In the genomic region with DNA sequence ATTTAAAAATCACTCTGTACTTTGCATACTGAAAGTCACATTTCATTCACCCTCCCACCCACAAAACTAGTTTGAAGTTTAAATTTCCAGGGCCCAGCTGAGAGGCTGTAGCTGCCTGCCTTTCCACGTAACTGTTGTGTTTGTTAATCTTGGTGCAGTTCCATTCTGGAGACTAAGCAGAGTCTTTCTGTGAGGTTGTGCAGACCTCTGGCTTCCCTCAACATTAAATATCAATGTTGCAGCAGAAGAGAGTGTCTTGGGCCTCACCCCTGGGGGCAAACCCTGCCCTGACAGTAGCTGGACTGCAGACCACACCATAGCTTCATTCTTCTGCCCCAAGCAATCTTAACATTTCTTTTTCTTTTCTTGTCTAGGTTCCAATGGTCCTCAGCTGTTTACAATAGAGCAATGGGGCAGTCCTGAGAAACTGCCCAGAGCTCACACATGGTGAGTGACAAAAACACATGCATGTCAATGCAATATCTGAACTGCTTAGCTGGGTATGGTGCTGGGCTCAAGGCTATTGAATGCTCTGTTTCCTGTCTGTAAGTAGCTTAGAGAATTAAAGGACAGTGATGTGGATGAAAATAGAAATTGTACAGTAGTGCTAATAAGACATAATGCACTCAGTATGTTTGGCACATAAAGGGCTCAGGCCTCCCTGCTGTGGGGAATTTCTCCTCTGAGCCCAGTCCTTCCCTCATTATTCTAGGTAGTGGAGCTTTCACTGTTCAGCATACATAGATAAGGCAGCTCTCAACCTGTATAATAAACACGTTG, we compare ENCODE assay signal across 1 cellular context.
TF ChIP-seq lines count a peak whose summit lies in the region.

No MANE protein-coding gene starts in this region.

TF ChIP-seq in IMR-90, 13 proteins besides CTCF, POLR2A, EP300 and RAD21 (continued from another document):
- TF ChIP-seq, protein P1, sequence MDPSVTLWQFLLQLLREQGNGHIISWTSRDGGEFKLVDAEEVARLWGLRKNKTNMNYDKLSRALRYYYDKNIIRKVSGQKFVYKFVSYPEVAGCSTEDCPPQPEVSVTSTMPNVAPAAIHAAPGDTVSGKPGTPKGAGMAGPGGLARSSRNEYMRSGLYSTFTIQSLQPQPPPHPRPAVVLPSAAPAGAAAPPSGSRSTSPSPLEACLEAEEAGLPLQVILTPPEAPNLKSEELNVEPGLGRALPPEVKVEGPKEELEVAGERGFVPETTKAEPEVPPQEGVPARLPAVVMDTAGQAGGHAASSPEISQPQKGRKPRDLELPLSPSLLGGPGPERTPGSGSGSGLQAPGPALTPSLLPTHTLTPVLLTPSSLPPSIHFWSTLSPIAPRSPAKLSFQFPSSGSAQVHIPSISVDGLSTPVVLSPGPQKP (IDR thresholded peaks at IDR 0.05; ENCODE audit: borderline replicate concordance, low read depth, low read length) = no peak
- no peak for TF ChIP-seq MXI1 (IDR thresholded peaks at IDR 0.05; ENCODE audit: borderline replicate concordance, low read depth, low read length)
- TF ChIP-seq RFX5 (IDR thresholded peaks at IDR 0.05; ENCODE audit: low read depth, low read length) = no peak
- no peak for TF ChIP-seq MAZ (IDR thresholded peaks at IDR 0.05; ENCODE audit: borderline replicate concordance, low read depth, low read length)
- TF ChIP-seq MAFK (IDR thresholded peaks at IDR 0.05; ENCODE audit: low read depth, low read length) = no peak
- no peak for TF ChIP-seq RCOR1 (IDR thresholded peaks at IDR 0.05; ENCODE audit: insufficient replicate concordance, low read length)
- no peak for TF ChIP-seq NFE2L2 (IDR thresholded peaks at IDR 0.05; ENCODE audit: low read depth, low read length)
- no peak for TF ChIP-seq BHLHE40 (IDR thresholded peaks at IDR 0.05; ENCODE audit: low read depth, low read length)
- TF ChIP-seq, protein P2, sequence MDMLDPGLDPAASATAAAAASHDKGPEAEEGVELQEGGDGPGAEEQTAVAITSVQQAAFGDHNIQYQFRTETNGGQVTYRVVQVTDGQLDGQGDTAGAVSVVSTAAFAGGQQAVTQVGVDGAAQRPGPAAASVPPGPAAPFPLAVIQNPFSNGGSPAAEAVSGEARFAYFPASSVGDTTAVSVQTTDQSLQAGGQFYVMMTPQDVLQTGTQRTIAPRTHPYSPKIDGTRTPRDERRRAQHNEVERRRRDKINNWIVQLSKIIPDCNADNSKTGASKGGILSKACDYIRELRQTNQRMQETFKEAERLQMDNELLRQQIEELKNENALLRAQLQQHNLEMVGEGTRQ (IDR thresholded peaks at IDR 0.05; ENCODE audit: low read depth, low read length) = no peak
- no peak for TF ChIP-seq CHD1 (IDR thresholded peaks at IDR 0.05; ENCODE audit: low read depth, low read length)
- TF ChIP-seq FOS (IDR thresholded peaks at IDR 0.05; ENCODE audit: low read depth, low read length) = no peak
- TF ChIP-seq SMC3 (IDR thresholded peaks at IDR 0.05; ENCODE audit: low read depth, low read length) = no peak
